Comparison of ENCODE assay signal across 14 cellular contexts in the genomic region with DNA sequence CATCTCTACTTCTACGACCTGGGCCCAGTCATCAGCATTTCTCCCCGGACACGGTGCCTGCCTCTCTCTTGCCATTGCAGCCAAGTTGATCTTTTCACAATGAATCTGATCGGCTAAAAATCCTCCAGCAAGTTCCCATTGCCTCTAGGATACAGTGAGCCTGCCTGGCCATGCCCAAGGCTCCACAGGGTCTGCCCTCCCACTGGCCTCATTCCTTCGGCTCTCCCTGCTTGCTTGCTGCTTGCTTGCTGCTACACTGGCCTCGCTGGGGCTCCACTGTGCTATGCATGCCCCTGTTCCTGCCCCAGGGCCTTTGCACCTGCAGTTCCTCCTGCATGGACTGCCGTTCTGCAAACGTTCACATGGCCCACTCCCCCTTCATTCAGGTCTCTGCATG. TPM values are rescaled to one million over a fixed set of nuclear protein-coding genes. Genes with fewer than 3 reads are reported as not detected.
A peak's percentile ranks its signal among the peaks of the same experiment; 100 is the strongest.
DNase-seq lines count a peak whose midpoint lies in the region; ATAC-seq and TF ChIP-seq lines count a peak whose summit lies in the region.
"Had no signal": no experiment of that assay in that cellular context is flagged by ENCODE, and none has a peak within 500 bp of the region (broad histone marks: within the 10 kb centered on the region; RNA-seq: fewer than 3 reads in every experiment).

No MANE protein-coding gene starts in this region.

- H3K4me2 ChIP-seq in Karpas-422 (ENCODE audit: low read depth, low read length, poor library complexity, severe bottlenecking) (peak overlapping the region; percentile 91), PC-3 (ENCODE audit: low read length) (no peak overlapping the region)

- H3K4me3 ChIP-seq in Karpas-422 (ENCODE audit: low read length) (no peak overlapping the region), endodermal cell (ENCODE audit: low read length) (no peak overlapping the region), ovary (no peak overlapping the region), PC-3 (ENCODE audit: low read length) (no peak overlapping the region)
- H3K4me3 ChIP-seq: cardiac muscle cell, GM23248, MG63 had no signal

- H3K9ac ChIP-seq in Karpas-422 (ENCODE audit: low read length): no peak overlapping the region
- no peak overlapping the region for H3K9ac ChIP-seq in endodermal cell (ENCODE audit: extremely low read depth, low read length, poor library complexity, severe bottlenecking)
- no peak overlapping the region for H3K9ac ChIP-seq in PC-3 (ENCODE audit: low read length)
- H3K9ac ChIP-seq: GM23248 had no signal

- H3K36me3 Mint-ChIP-seq in endodermal cell (ENCODE audit: low read depth): no peaks in the 10 kb centered on the region

- H3K27ac Mint-ChIP-seq in endodermal cell: no peak overlapping the region

- no TSS peak for BruUV-seq in PC-3 (replicated peaks; lab: Mats Ljungman, UMichigan)

- intact Hi-C loops in ovary (cut with DNase I): loop anchor here in 1 of 4 donors (10.0 kb wide), 1 partner anchor 80 kb away; a partner anchor contains a TSS
- intact Hi-C loops in PC-3 (cut with micrococcal nuclease): no loop called here

- POLR2A ChIA-PET in PC-3 (lab: Charles Lee; ENCODE audit: unreplicated experiment): no interaction called here

- H3K27ac ChIP-seq in Karpas-422 (ENCODE audit: low read length): 0 out of 2 replicates have a peak overlapping the region, but pooled peaks have one; percentile 1
- no peak overlapping the region for H3K27ac ChIP-seq in endodermal cell (ENCODE audit: low read depth, low read length)
- H3K27ac ChIP-seq in ovary: no peak overlapping the region
- no peak overlapping the region for H3K27ac ChIP-seq in PC-3 (ENCODE audit: low read length)
- H3K27ac ChIP-seq: cardiac muscle cell, GM23248 had no signal

- in situ Hi-C loops in GM13976 (cut with MboI; ENCODE audit: low sequenced_read_pairs, unreplicated experiment): no loop called here

- no peaks in the 10 kb centered on the region for H3K36me3 ChIP-seq in Karpas-422 (ENCODE audit: insufficient read depth, low read length)
- H3K36me3 ChIP-seq in endodermal cell (ENCODE audit: control insufficient read depth, insufficient read depth, low read length): no peaks in the 10 kb centered on the region
- no peaks in the 10 kb centered on the region for H3K36me3 ChIP-seq in ovary
- H3K36me3 ChIP-seq in PC-3 (ENCODE audit: low read depth, low read length): no peaks in the 10 kb centered on the region
- H3K36me3 ChIP-seq: cardiac muscle cell had no signal

- no peaks in the 10 kb centered on the region for H3K9me3 Mint-ChIP-seq in endodermal cell

- H4K20me1 ChIP-seq in Karpas-422 (ENCODE audit: insufficient read depth, low read depth, low read length) (no peaks in the 10 kb centered on the region), PC-3 (ENCODE audit: low read length) (no peaks in the 10 kb centered on the region)

- ATAC-seq in PC-3: no peak

- TF ChIP-seq CTCF in endodermal cell (conservative IDR thresholded peaks at IDR 0.05) (no peak), ovary (IDR thresholded peaks at IDR 0.05) (no peak), GM13976 (IDR thresholded peaks at IDR 0.05; ENCODE audit: borderline replicate concordance, control extremely low read depth, extremely low read depth, insufficient read depth, missing control alignments) (no peak), PC-3 (conservative IDR thresholded peaks at IDR 0.05; ENCODE audit: low read depth, low read length) (no peak)

- no peaks in the 10 kb centered on the region for H3F3A ChIP-seq in PC-3 (ENCODE audit: low read length, unreplicated experiment)

- no peak overlapping the region for H3K4me3 Mint-ChIP-seq in endodermal cell

- 91 to 95% methylated on average over 8 of the region's 8 CpGs for WGBS in endodermal cell (ENCODE audit: insufficient coverage in 1 of 2, insufficient read length in 1 of 2), 2 experiments
- WGBS in ovary, 3 donors: 83 to 91% (median 85%) methylated on average over 8 of the region's 8 CpGs

- H3K4me1 ChIP-seq in Karpas-422 (ENCODE audit: low read length) (peaks cover 27% of the 10 kb centered on the region), endodermal cell (ENCODE audit: control insufficient read depth, insufficient read depth, low read length) (no peaks in the 10 kb centered on the region), ovary (ENCODE audit: insufficient read depth) (peaks cover 7% of the 10 kb centered on the region), PC-3 (ENCODE audit: insufficient read depth, low read length) (peaks cover 6% of the 10 kb centered on the region)

- peaks cover 14% of the 10 kb centered on the region for H3K27me3 Mint-ChIP-seq in endodermal cell (ENCODE audit: insufficient read depth)

- H3K9me2 ChIP-seq in Karpas-422 (replicated peaks; ENCODE audit: insufficient read depth, low read length): no peaks in the 10 kb centered on the region
- H3K9me2 ChIP-seq in PC-3 (replicated peaks; ENCODE audit: low read length): no peaks in the 10 kb centered on the region

- CTCF ChIA-PET in PC-3 (lab: Charles Lee): no interaction called here

- no peaks in the 10 kb centered on the region for H3K9me3 ChIP-seq in Karpas-422 (ENCODE audit: low read length)
- H3K9me3 ChIP-seq in endodermal cell (ENCODE audit: control insufficient read depth, low read length): no peaks in the 10 kb centered on the region
- no peaks in the 10 kb centered on the region for H3K9me3 ChIP-seq in ovary
- H3K9me3 ChIP-seq in PC-3 (ENCODE audit: low read length): no peaks in the 10 kb centered on the region
- H3K9me3 ChIP-seq: MG63, tibial nerve had no signal

- no peak overlapping the region for H2AFZ ChIP-seq in Karpas-422 (ENCODE audit: low read length)
- H2AFZ ChIP-seq in PC-3 (ENCODE audit: low read length): no peak overlapping the region
- H2AFZ ChIP-seq: GM23248 had no signal

- DNase-seq in activated CD4-positive, alpha-beta T cell treated with anti-CD3 and anti-CD28 coated beads for 1 hour: peak; percentile 7
- DNase-seq in activated CD4-positive, alpha-beta T cell treated with anti-CD3 and anti-CD28 coated beads, Interleukin-2, amount 50 U/mL, for 1 hour: no peak
- DNase-seq in Karpas-422 (no peak), endodermal cell (peak; percentile 31), ovary (peak in 4 of 5 donors; percentile 5 to 36 (median 22)), NCI-H2081 treated with DMSO at 0.1 percent for 48 hours (lab: John Stamatoyannopoulos, UW) (no peak), GM13976 (ENCODE audit: low spot score) (no peak), PC-3 (no peak)
- DNase-seq: erythroblast, GM23248, MG63, OCI-M1 had no signal

- H3K27me3 ChIP-seq in Karpas-422 (ENCODE audit: low read length) (no peaks in the 10 kb centered on the region), endodermal cell (ENCODE audit: control insufficient read depth, insufficient read depth, low read length, poor library complexity, severe bottlenecking) (peaks cover 8% of the 10 kb centered on the region), ovary (no peaks in the 10 kb centered on the region), PC-3 (ENCODE audit: low read length) (no peaks in the 10 kb centered on the region)
- H3K27me3 ChIP-seq: cardiac muscle cell, MG63, tibial nerve had no signal

- H3K4me1 Mint-ChIP-seq in endodermal cell: peaks cover 2% of the 10 kb centered on the region

- H3K79me2 ChIP-seq in Karpas-422 (ENCODE audit: low read length) (peaks cover 9% of the 10 kb centered on the region), PC-3 (ENCODE audit: low read length) (no peaks in the 10 kb centered on the region)

- TF ChIP-seq EP300 in ovary (IDR thresholded peaks at IDR 0.05): no peak

- TF ChIP-seq POLR2A in ovary (IDR thresholded peaks at IDR 0.05): no peak

RNA-seq across cellular contexts. Expression of a gene that starts 2.0 kb away (rescaled TPM):
- 20.1 and 25.5 TPM in 2 replicates for total RNA-seq in Karpas-422 (2014; rRNA removed; shearing (Covaris generic); ENCODE audit: low replicate concordance)
- total RNA-seq in endodermal cell (10 to 100 TPM; 10.7 to 14.4 TPM), ovary (10 to 100 TPM in 6 of 7 donors, 1 to 10 TPM in 1; 10.0 to 42.4 (median 26.7) TPM), PC-3 (2014; rRNA removed) (3.6 and 8.4 TPM in 2 replicates)
- polyA plus RNA-seq in endodermal cell (2013, experiment 1 of 2): 8.1 TPM
- 6.5 TPM for polyA plus RNA-seq in endodermal cell (2013, experiment 2 of 2)
- polyA plus RNA-seq in ovary: 10 to 100 TPM in 1 of 2 donors, 1 to 10 TPM in 1; 5.5 to 64.4 TPM

RNA-seq across cellular contexts. Expression of a gene that starts 45.8 kb away (rescaled TPM):
- total RNA-seq in Karpas-422 (2014; rRNA removed; shearing (Covaris generic); ENCODE audit: low replicate concordance): 30.9 and 62.1 TPM in 2 replicates
- total RNA-seq in endodermal cell (10 to 100 TPM; 11.8 to 16.5 TPM), ovary (10 to 100 TPM in 3 of 7 donors, 1 to 10 TPM in 4; 5.3 to 14.3 (median 7.3) TPM), PC-3 (2014; rRNA removed) (32.4 and 45.8 TPM in 2 replicates)
- polyA plus RNA-seq in endodermal cell (2013, experiment 1 of 2): 49.2 TPM
- polyA plus RNA-seq in endodermal cell (2013, experiment 2 of 2): 46.8 TPM
- polyA plus RNA-seq in ovary: 1 to 10 TPM; 8.9 to 10.0 TPM

Comparison
In these comparisons a context has a peak if more than half of its experiments do, and no peak if none do; other contexts are left out.
1. DNase-seq: peak in activated CD4-positive, alpha-beta T cell treated with anti-CD3 and anti-CD28 coated beads for 1 hour (single experiment), endodermal cell (single experiment) and ovary (4 of 5); none in activated CD4-positive, alpha-beta T cell treated with anti-CD3 and anti-CD28 coated beads, Interleukin-2, amount 50 U/mL, for 1 hour (single experiment), Karpas-422 (single experiment), NCI-H2081 treated with DMSO at 0.1 percent for 48 hours (single experiment), GM13976 (single experiment) and PC-3 (single experiment).